Comparison of ENCODE assay signal across 36 cellular contexts in genomic region chr11:76832365-76832764, GRCh38. TPM values are rescaled to one million over a fixed set of nuclear protein-coding genes. Genes with fewer than 3 reads are reported as not detected.
"Had no signal": no experiment of that assay in that cellular context is flagged by ENCODE, and none has a peak within 500 bp of the region (broad histone marks: within the 10 kb centered on the region; RNA-seq: fewer than 3 reads in every experiment).

No MANE protein-coding gene starts in this region.

- H3K9me3 ChIP-seq: adrenal gland, body of pancreas, esophagus muscularis mucosa, gastroesophageal sphincter had no signal

- H3K27me3 ChIP-seq: adrenal gland, body of pancreas, esophagus muscularis mucosa, gastroesophageal sphincter had no signal

- H3K36me3 ChIP-seq: adrenal gland, esophagus muscularis mucosa, gastroesophageal sphincter, WERI-Rb-1 had no signal

- H3K4me3 ChIP-seq: adrenal gland, body of pancreas, coronary artery, esophagus muscularis mucosa, gastroesophageal sphincter had no signal

- H3K9me3 Mint-ChIP-seq: activated B cell treated with CpG ODN at 0.5 μM for 24 hours; activated naive CD4-positive, alpha-beta T cell treated with anti-CD3 and anti-CD28 coated beads for 36 hours; activated naive CD4-positive, alpha-beta T cell treated with anti-CD3 and anti-CD28 coated beads, Interleukin-2, amount 50 U/mL, for 24 hours; activated naive CD8-positive, alpha-beta T cell treated with anti-CD3 and anti-CD28 coated beads for 36 hours; activated naive CD8-positive, alpha-beta T cell treated with anti-CD3 and anti-CD28 coated beads, Interleukin-2, amount 50 U/mL, for 24 hours; activated T-helper 1 cell treated with anti-CD3 and anti-CD28 coated beads, Interleukin-12 subunit alpha, Interleukin-12 subunit beta, Interleukin-2, Interleukin-4 antibody, amounts not matched to agents 30 ng/mL and 10 ng/mL and 1 ng/mL, durations not matched to agents 14 hours and 24 hours and 36 hours; activated T-helper 2 cell treated with anti-CD3 and anti-CD28 coated beads, Interferon-gamma antibody, Interleukin-2, Interleukin-4, amounts not matched to agents 10 μg/mL and 5 μg/mL and 100 μg/mL, durations not matched to agents 14 hours and 24 hours and 36 hours; effector memory CD8-positive, alpha-beta T cell had no signal

- H3K4me1 Mint-ChIP-seq: activated B cell treated with CpG ODN at 0.5 μM for 24 hours; activated CD8-positive, alpha-beta memory T cell treated with anti-CD3 and anti-CD28 coated beads, Interleukin-2, amount 10 ng/mL, durations not matched to agents 7 days and 5 days; activated naive CD4-positive, alpha-beta T cell treated with anti-CD3 and anti-CD28 coated beads, Interleukin-2, amount 50 U/mL, for 24 hours; activated naive CD8-positive, alpha-beta T cell treated with anti-CD3 and anti-CD28 coated beads for 36 hours; activated naive CD8-positive, alpha-beta T cell treated with anti-CD3 and anti-CD28 coated beads, Interleukin-2, amount 50 U/mL, for 24 hours; T-helper 17 cell had no signal

- H3K36me3 Mint-ChIP-seq: activated CD8-positive, alpha-beta memory T cell treated with anti-CD3 and anti-CD28 coated beads, Interleukin-2, amount 10 ng/mL, durations not matched to agents 7 days and 5 days; activated naive CD4-positive, alpha-beta T cell treated with anti-CD3 and anti-CD28 coated beads, Interleukin-2, amount 50 U/mL, for 24 hours; activated naive CD8-positive, alpha-beta T cell treated with anti-CD3 and anti-CD28 coated beads for 36 hours had no signal

- ATAC-seq: activated CD4-positive, CD25-positive, alpha-beta regulatory T cell treated with anti-CD3 and anti-CD28 coated beads, Interleukin-2, amount 50 U/mL, for 24 hours; activated CD8-positive, alpha-beta memory T cell treated with anti-CD3 and anti-CD28 coated beads, Interleukin-2, amount 10 ng/mL, durations not matched to agents 7 days and 5 days; activated CD8-positive, alpha-beta T cell treated with anti-CD3 and anti-CD28 coated beads, Interleukin-2, amount 10 ng/mL, durations not matched to agents 7 days and 5 days; activated naive CD8-positive, alpha-beta T cell treated with anti-CD3 and anti-CD28 coated beads, Interleukin-2, amount 50 U/mL, for 24 hours; body of pancreas; effector memory CD8-positive, alpha-beta T cell; gastroesophageal sphincter; T-helper 17 cell had no signal

- H3K27ac Mint-ChIP-seq: activated B cell treated with CpG ODN at 0.5 μM for 24 hours; activated CD8-positive, alpha-beta memory T cell treated with anti-CD3 and anti-CD28 coated beads, Interleukin-2, amount 10 ng/mL, durations not matched to agents 7 days and 5 days; activated CD8-positive, alpha-beta T cell treated with anti-CD3 and anti-CD28 coated beads, Interleukin-2, amount 10 ng/mL, durations not matched to agents 7 days and 5 days; activated naive CD4-positive, alpha-beta T cell treated with anti-CD3 and anti-CD28 coated beads for 36 hours; activated naive CD4-positive, alpha-beta T cell treated with anti-CD3 and anti-CD28 coated beads, Interleukin-2, amount 50 U/mL, for 24 hours; activated naive CD8-positive, alpha-beta T cell treated with anti-CD3 and anti-CD28 coated beads for 36 hours; activated naive CD8-positive, alpha-beta T cell treated with anti-CD3 and anti-CD28 coated beads, Interleukin-2, amount 50 U/mL, for 24 hours; activated T-helper 1 cell treated with anti-CD3 and anti-CD28 coated beads, Interleukin-12 subunit alpha, Interleukin-12 subunit beta, Interleukin-2, Interleukin-4 antibody, amounts not matched to agents 30 ng/mL and 10 ng/mL and 1 ng/mL, durations not matched to agents 14 hours and 24 hours and 36 hours; activated T-helper 2 cell treated with anti-CD3 and anti-CD28 coated beads, Interferon-gamma antibody, Interleukin-2, Interleukin-4, amounts not matched to agents 10 μg/mL and 5 μg/mL and 100 μg/mL, durations not matched to agents 14 hours and 24 hours and 36 hours; effector memory CD8-positive, alpha-beta T cell; T-helper 17 cell; T-helper 2 cell treated with Interferon-gamma antibody and Interleukin-4, amounts not matched to agents 5 μg/mL and 100 μg/mL, for 36 hours had no signal

- DNase-seq: activated B cell treated with CpG ODN at 0.5 μM for 24 hours; activated CD4-positive, alpha-beta T cell treated with anti-CD3 and anti-CD28 coated beads for 48 hours; activated CD4-positive, alpha-beta T cell treated with anti-CD3 and anti-CD28 coated beads, Interleukin-2, amount 50 U/mL, for 1 hour; activated CD4-positive, alpha-beta T cell treated with anti-CD3 and anti-CD28 coated beads, Interleukin-2, amount 50 U/mL, for 48 hours; activated CD8-positive, alpha-beta memory T cell treated with anti-CD3 and anti-CD28 coated beads, Interleukin-2, amount 10 ng/mL, durations not matched to agents 7 days and 5 days; activated CD8-positive, alpha-beta memory T cell treated with anti-CD3 and anti-CD28 coated beads, Interleukin-2, amount 50 U/mL, for 4 hours; activated CD8-positive, alpha-beta T cell treated with anti-CD3 and anti-CD28 coated beads, Interleukin-2, amount 10 ng/mL, durations not matched to agents 7 days and 5 days; activated effector memory CD4-positive, alpha-beta T cell treated with anti-CD3 and anti-CD28 coated beads, Interleukin-2, amount 50 U/mL, for 16 hours; activated naive CD4-positive, alpha-beta T cell treated with anti-CD3 and anti-CD28 coated beads for 36 hours; activated naive CD8-positive, alpha-beta T cell treated with anti-CD3 and anti-CD28 coated beads for 36 hours; activated naive CD8-positive, alpha-beta T cell treated with anti-CD3 and anti-CD28 coated beads, Interleukin-2, amount 50 U/mL, for 24 hours; activated T-cell treated with anti-CD3 and anti-CD28 coated beads, Interleukin-2, amount 50 U/mL, for 1 hour; activated T-cell treated with anti-CD3 and anti-CD28 coated beads, Interleukin-2, amount 50 U/mL, for 48 hours; amygdala; aorta; body of pancreas; caudate nucleus; cerebellar nuclear complex; dermis blood vessel endothelial cell; effector CD4-positive, alpha-beta T cell; effector memory CD8-positive, alpha-beta T cell; erythroblast; foreskin melanocyte; T-helper 1 cell; T-helper 17 cell; T1000; WERI-Rb-1 had no signal

- H3K27ac ChIP-seq: adrenal gland, body of pancreas, coronary artery, esophagus muscularis mucosa, gastroesophageal sphincter, WERI-Rb-1 had no signal

- H3K4me3 Mint-ChIP-seq: activated B cell treated with CpG ODN at 0.5 μM for 24 hours; activated CD8-positive, alpha-beta memory T cell treated with anti-CD3 and anti-CD28 coated beads, Interleukin-2, amount 10 ng/mL, durations not matched to agents 7 days and 5 days; activated CD8-positive, alpha-beta T cell treated with anti-CD3 and anti-CD28 coated beads, Interleukin-2, amount 10 ng/mL, durations not matched to agents 7 days and 5 days; activated naive CD4-positive, alpha-beta T cell treated with anti-CD3 and anti-CD28 coated beads for 36 hours; activated naive CD4-positive, alpha-beta T cell treated with anti-CD3 and anti-CD28 coated beads, Interleukin-2, amount 50 U/mL, for 24 hours; activated naive CD8-positive, alpha-beta T cell treated with anti-CD3 and anti-CD28 coated beads for 36 hours; activated naive CD8-positive, alpha-beta T cell treated with anti-CD3 and anti-CD28 coated beads, Interleukin-2, amount 50 U/mL, for 24 hours; activated T-helper 1 cell treated with anti-CD3 and anti-CD28 coated beads, Interleukin-12 subunit alpha, Interleukin-12 subunit beta, Interleukin-2, Interleukin-4 antibody, amounts not matched to agents 30 ng/mL and 10 ng/mL and 1 ng/mL, durations not matched to agents 14 hours and 24 hours and 36 hours; effector memory CD8-positive, alpha-beta T cell; T-helper 17 cell; T-helper 2 cell treated with Interferon-gamma antibody and Interleukin-4, amounts not matched to agents 5 μg/mL and 100 μg/mL, for 36 hours had no signal

RNA-seq across cellular contexts. Expression of gene TSKU, which starts 49.2 kb away (rescaled TPM):
- total RNA-seq: activated B cell treated with CpG ODN at 0.5 μM for 24 hours, T-helper 17 cell had no signal
